In genomic region chr1:27616441-27616840, GRCh38 we compare ENCODE assay signal across 16 cellular contexts. TPM values are rescaled to one million over a fixed set of nuclear protein-coding genes. Genes with fewer than 3 reads are reported as not detected.
DNase-seq lines count a peak whose midpoint lies in the region; TF ChIP-seq lines count a peak whose summit lies in the region.
"Had no signal": no experiment of that assay in that cellular context is flagged by ENCODE, and none has a peak within 500 bp of the region (broad histone marks: within the 10 kb centered on the region; RNA-seq: fewer than 3 reads in every experiment).

No MANE protein-coding gene starts in this region.

- H2AFZ ChIP-seq in osteoblast (ENCODE audit: low read length): no peak overlapping the region

- H3K4me1 ChIP-seq in osteoblast (ENCODE audit: insufficient read depth, low read length): peaks cover 4% of the 10 kb centered on the region
- no peaks in the 10 kb centered on the region for H3K4me1 ChIP-seq in prostate gland (replicated peaks)

- H3K79me2 ChIP-seq in osteoblast (ENCODE audit: insufficient read depth, low read length): no peaks in the 10 kb centered on the region

- intact Hi-C loops in prostate gland (cut with DNase I): no loop called here

- TF ChIP-seq CTCF in NB4 (IDR thresholded peaks at IDR 0.05; ENCODE audit: low read depth, low read length) (peak; percentile 32), choroid plexus epithelial cell (conservative IDR thresholded peaks at IDR 0.05; ENCODE audit: low read depth, low read length) (peak; percentile 56), osteoblast (IDR thresholded peaks at IDR 0.05; ENCODE audit: extremely low read depth, low read depth, low read length) (peak; percentile 35), prostate gland (IDR thresholded peaks at IDR 0.05) (no peak)

- H3K4me3 ChIP-seq in NB4 (ENCODE audit: low read depth, low read length): no peak overlapping the region
- H3K4me3 ChIP-seq in choroid plexus epithelial cell (ENCODE audit: low read depth, low read length): no peak overlapping the region
- no peak overlapping the region for H3K4me3 ChIP-seq in osteoblast (ENCODE audit: insufficient read depth, low read length)
- no peak overlapping the region for H3K4me3 ChIP-seq in prostate gland
- H3K4me3 ChIP-seq: skin epidermis had no signal

- 96% methylated on average over 2 of the region's 2 CpGs for WGBS in prostate gland

- H3K9me3 ChIP-seq in osteoblast (ENCODE audit: low read depth, low read length) (no peaks in the 10 kb centered on the region), prostate gland (no peaks in the 10 kb centered on the region)
- H3K9me3 ChIP-seq: SK-N-SH had no signal

- H3K27me3 ChIP-seq in osteoblast (ENCODE audit: insufficient read depth, low read length) (no peaks in the 10 kb centered on the region), prostate gland (replicated peaks; ENCODE audit: insufficient read depth) (no peaks in the 10 kb centered on the region)

- DNase-seq in DMS 273 (lab: John Stamatoyannopoulos, UW; ENCODE audit: unreplicated experiment): peak; percentile 34
- no peak for DNase-seq in DMS 273 treated with DMSO at 0.1 percent for 48 hours (lab: John Stamatoyannopoulos, UW)
- DNase-seq in NB4 (ENCODE audit: low read depth): no peak
- peak; percentile 36 for DNase-seq in choroid plexus epithelial cell (ENCODE audit: low read depth)
- DNase-seq in osteoblast (ENCODE audit: insufficient read length, low spot score, missing footprints): peak; percentile 59
- no peak for DNase-seq in kidney tubule cell (ENCODE audit: low spot score)
- no peak for DNase-seq in ACHN
- DNase-seq in prostate gland (ENCODE audit: low spot score): no peak
- DNase-seq: activated CD4-positive, alpha-beta T cell treated with anti-CD3 and anti-CD28 coated beads, Interleukin-2, amount 50 U/mL, for 1 hour; DMS79; islet precursor cell; NCI-H1092 treated with DMSO at 0.1 percent for 48 hours; NCI-H774; SK-N-SH had no signal

- in situ Hi-C loops in ACHN (cut with HindIII; ENCODE audit: low pct_ligation_motif_present, low pct_unique_long_range_greater_than_20kb, low sequenced_read_pairs): no loop called here

- TF ChIP-seq POLR2A in NB4 (IDR thresholded peaks at IDR 0.05; ENCODE audit: extremely low read depth, insufficient read length): no peak
- TF ChIP-seq POLR2A in prostate gland (IDR thresholded peaks at IDR 0.05): no peak

- H3K4me2 ChIP-seq in osteoblast (ENCODE audit: insufficient read depth, low read length): no peak overlapping the region
- H3K4me2 ChIP-seq: SK-N-SH had no signal

- no peaks in the 10 kb centered on the region for H4K20me1 ChIP-seq in osteoblast (ENCODE audit: insufficient read depth, low read length)

- H3K27ac ChIP-seq in osteoblast (ENCODE audit: low read depth, low read length) (no peak overlapping the region), prostate gland (no peak overlapping the region)
- H3K27ac ChIP-seq: 22Rv1 had no signal

- no peaks in the 10 kb centered on the region for H3K36me3 ChIP-seq in osteoblast (ENCODE audit: insufficient read depth, low read length)
- H3K36me3 ChIP-seq in prostate gland: no peaks in the 10 kb centered on the region

RNA-seq across cellular contexts. Expression of gene AHDC1, which starts 12.5 kb away (rescaled TPM):
- total RNA-seq in osteoblast: 11.2 and 13.3 TPM in 2 replicates
- total RNA-seq in prostate gland: 10 to 100 TPM; 27.1 to 83.7 TPM

RNA-seq across cellular contexts. Expression of gene FGR, which starts 18.5 kb away (rescaled TPM):
- total RNA-seq in osteoblast (0.29 and 0.36 TPM in 2 replicates), prostate gland (10 to 100 TPM in 1 of 2 donors, 1 to 10 TPM in 1; 4.0 to 10.8 TPM)

RNA-seq across cellular contexts. Expression of gene IFI6, which starts 55.6 kb away (rescaled TPM):
- total RNA-seq in osteoblast: 101 and 497 TPM in 2 replicates
- 100 to 1,000 TPM in 1 of 2 donors, 10 to 100 TPM in 1; 40.4 to 274 TPM for total RNA-seq in prostate gland

Comparison
In these comparisons a context has a peak if more than half of its experiments do, and no peak if none do; other contexts are left out.
1. DNase-seq: peak in DMS 273 (single experiment), choroid plexus epithelial cell (single experiment) and osteoblast (single experiment); none in DMS 273 treated with DMSO at 0.1 percent for 48 hours (single experiment), NB4 (single experiment), kidney tubule cell (single experiment), ACHN (single experiment) and prostate gland (single experiment).
2. CTCF ChIP-seq: peak in NB4 (single experiment), choroid plexus epithelial cell (single experiment) and osteoblast (single experiment); none in prostate gland (0 of 4).